Comparison of ENCODE assay signal across 1 cellular context in the genomic region with DNA sequence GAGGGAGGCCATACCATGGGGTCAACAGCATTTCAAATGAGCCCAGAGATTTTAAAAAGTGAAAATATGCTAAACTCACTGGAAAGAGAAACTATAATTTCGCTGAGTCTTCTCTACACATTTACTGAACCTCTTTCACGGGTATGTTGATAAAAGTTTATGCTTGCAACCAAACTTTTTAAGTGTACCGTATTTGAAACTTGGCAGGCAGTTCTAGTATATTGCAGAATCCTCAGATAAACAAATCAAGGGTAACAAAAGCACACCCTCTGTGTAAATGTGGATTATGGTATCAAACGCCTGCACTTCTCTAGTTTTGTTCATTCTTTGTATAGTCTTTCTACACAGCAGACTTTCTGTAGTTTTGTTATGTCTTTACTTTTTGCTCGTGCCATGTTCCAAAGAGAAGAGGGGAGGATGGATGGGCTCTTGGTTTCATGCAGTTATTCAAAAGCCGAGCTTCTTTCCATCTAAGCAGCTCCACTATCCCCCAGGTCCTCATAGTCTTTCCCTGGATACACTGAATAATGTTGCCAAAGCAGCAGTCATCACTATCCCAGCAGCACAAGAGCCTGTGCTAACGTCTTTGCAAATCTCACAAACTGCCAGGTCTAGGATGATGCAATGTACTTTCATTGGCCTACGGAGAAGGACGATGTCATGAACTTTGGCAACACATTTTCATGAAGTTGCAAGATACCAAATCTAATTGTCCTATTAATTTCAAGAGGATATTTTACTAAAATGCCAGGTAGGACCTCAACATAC.
TF ChIP-seq lines count a peak whose summit lies in the region.

No MANE protein-coding gene starts in this region.

TF ChIP-seq in IMR-90, 13 proteins besides CTCF, POLR2A, EP300 and RAD21:
- TF ChIP-seq CEBPB (IDR thresholded peaks at IDR 0.05; ENCODE audit: low read depth, low read length) (peak; percentile 73), RFX5 (IDR thresholded peaks at IDR 0.05; ENCODE audit: low read depth, low read length) (no peak)
